Comparison of ENCODE assay signal across 15 cellular contexts in genomic region chr1:203443296-203443695, GRCh38. TPM values are rescaled to one million over a fixed set of nuclear protein-coding genes. Genes with fewer than 3 reads are reported as not detected.
DNase-seq lines count a peak whose midpoint lies in the region; ATAC-seq and TF ChIP-seq lines count a peak whose summit lies in the region.
"Had no signal": no experiment of that assay in that cellular context is flagged by ENCODE, and none has a peak within 500 bp of the region (broad histone marks: within the 10 kb centered on the region; RNA-seq: fewer than 3 reads in every experiment).

No MANE protein-coding gene starts in this region.

- 70 to 73% methylated on average over 2 of the region's 2 CpGs for WGBS in lower leg skin, 2 donors

- H3K9me3 ChIP-seq in left ventricle myocardium inferior (replicated peaks), result peaks cover 13% of the 10 kb centered on the region
- peaks cover 6% of the 10 kb centered on the region for H3K9me3 ChIP-seq in iPS-18a (ENCODE audit: control insufficient read depth, low read depth, low read length)
- H3K9me3 ChIP-seq in subcutaneous abdominal adipose tissue (ENCODE audit: control insufficient read depth in 5 of 5, low read length in 5 of 5), result peaks cover 0 to 11% (median 6%) of the 10 kb centered on the region in 5 donors

- H3K4me3 ChIP-seq in left ventricle myocardium inferior, result no peak overlapping the region
- peak overlapping the region; percentile 7 for H3K4me3 ChIP-seq in iPS-18a (ENCODE audit: low read length)
- no peak overlapping the region for H3K4me3 ChIP-seq in subcutaneous abdominal adipose tissue (ENCODE audit: low read depth in 1 of 5, low read length in 5 of 5)
- H3K4me3 ChIP-seq in lower leg skin (ENCODE audit: low read depth, poor library complexity, severe bottlenecking), result no peak overlapping the region

- H3K36me3 ChIP-seq in left ventricle myocardium inferior (no peaks in the 10 kb centered on the region), iPS-18a (ENCODE audit: control insufficient read depth, low read depth, low read length) (no peaks in the 10 kb centered on the region), subcutaneous abdominal adipose tissue (ENCODE audit: control insufficient read depth in 5 of 5, insufficient read depth in 5 of 5, low read length in 5 of 5) (no peaks in the 10 kb centered on the region)

- no peak overlapping the region for H3K9ac ChIP-seq in iPS-18a (ENCODE audit: low read length)
- no peak overlapping the region for H3K9ac ChIP-seq in subcutaneous abdominal adipose tissue (ENCODE audit: low read length in 5 of 5)

- no peak for DNase-seq in left ventricle myocardium inferior
- DNase-seq in Right ventricle myocardium superior, result no peak
- no peak for DNase-seq in NCI-H748 treated with DMSO at 0.1 percent for 48 hours (lab: John Stamatoyannopoulos, UW)
- DNase-seq in lower leg skin (ENCODE audit: low spot score in 2 of 2), result no peak
- DNase-seq in kidney tubule cell (ENCODE audit: low spot score), result no peak
- no peak for DNase-seq in NCI-H187 (lab: John Stamatoyannopoulos, UW)
- DNase-seq: 8988T; CD4-positive, alpha-beta memory T cell; NCI-H2029; NCI-H82; PC-3 had no signal

- peak overlapping the region; percentile 56 for H3K27ac ChIP-seq in left ventricle myocardium inferior (replicated peaks)
- H3K27ac ChIP-seq in iPS-18a (ENCODE audit: low read length), result no peak overlapping the region
- peak overlapping the region; percentile 64 for H3K27ac ChIP-seq in subcutaneous abdominal adipose tissue (ENCODE audit: low read depth, low read length)

- no peak for ATAC-seq in Right ventricle myocardium superior (ENCODE audit: poor library complexity)
- ATAC-seq: PC-3 had no signal

- TF ChIP-seq POLR2A in lower leg skin (IDR thresholded peaks at IDR 0.05), result no peak

- intact Hi-C loops in left ventricle myocardium inferior (cut with micrococcal nuclease) (loop anchor here (10.0 kb wide), 1 partner anchor 98 kb away; no protein-coding TSS in a partner anchor), Right ventricle myocardium superior (cut with DNase I) (no loop called here), lower leg skin (cut with DNase I; ENCODE audit: low total_unique reads) (no loop called here)

- TF ChIP-seq CTCF in left ventricle myocardium inferior (IDR thresholded peaks at IDR 0.05; ENCODE audit: borderline replicate concordance), result no peak
- no peak for TF ChIP-seq CTCF in lower leg skin (IDR thresholded peaks at IDR 0.05)

- H3K4me1 ChIP-seq in left ventricle myocardium inferior (peaks cover 19% of the 10 kb centered on the region), iPS-18a (ENCODE audit: control insufficient read depth, low read depth, low read length) (peaks cover 15% of the 10 kb centered on the region), subcutaneous abdominal adipose tissue (ENCODE audit: control insufficient read depth in 5 of 5, insufficient read depth in 5 of 5, low read length in 5 of 5) (peaks cover 0 to 36% (median 31%) of the 10 kb centered on the region in 5 donors)

- H3K27me3 ChIP-seq in left ventricle myocardium inferior (ENCODE audit: low read depth) (no peaks in the 10 kb centered on the region), iPS-18a (ENCODE audit: control insufficient read depth, insufficient read depth, low read length) (no peaks in the 10 kb centered on the region), subcutaneous abdominal adipose tissue (ENCODE audit: control insufficient read depth in 5 of 5, insufficient read depth in 4 of 5, low read length in 5 of 5) (no peaks in the 10 kb centered on the region)

RNA-seq across cellular contexts. Expression of gene PRELP, which starts 32.3 kb away (rescaled TPM):
- total RNA-seq in left ventricle myocardium inferior, result 22.5 TPM
- total RNA-seq in Right ventricle myocardium superior, result 22.9 TPM
- total RNA-seq in lower leg skin, result 10 to 100 TPM; 16.1 to 65.0 (median 20.7) TPM
- total RNA-seq: CD4-positive, alpha-beta memory T cell; NCI-H460; PC-3 had no signal

RNA-seq across cellular contexts. Expression of gene OPTC, which starts 50.7 kb away (rescaled TPM):
- total RNA-seq in left ventricle myocardium inferior, result not detected
- total RNA-seq in Right ventricle myocardium superior, result not detected
- total RNA-seq in lower leg skin, result not detected
- total RNA-seq: CD4-positive, alpha-beta memory T cell; NCI-H460; PC-3; SK-MEL-5 had no signal
